ENCODE assay signal across 2 cellular contexts in the genomic region with DNA sequence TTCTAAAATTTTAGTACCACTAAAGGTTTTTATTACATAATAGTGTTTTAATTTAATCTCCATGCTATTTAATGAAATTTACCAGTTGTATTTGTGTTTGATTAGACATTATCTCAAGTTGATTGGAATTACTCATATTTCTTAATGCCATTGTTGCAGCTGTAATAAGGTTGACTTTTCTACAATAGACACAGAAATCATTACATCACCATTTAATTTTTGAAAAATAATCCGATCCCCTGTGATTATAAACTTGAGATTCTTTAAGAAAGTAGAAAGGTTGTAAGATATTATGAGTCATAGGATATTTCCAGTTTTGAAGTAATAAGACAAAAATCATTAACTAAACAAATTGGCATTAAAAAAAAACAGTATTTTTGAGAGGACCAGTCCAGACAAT.
TF ChIP-seq lines count a peak whose summit lies in the region.

No MANE protein-coding gene starts in this region.

TF ChIP-seq in SK-N-SH, 30 proteins besides CTCF, POLR2A, EP300 and RAD21 (continued from another document):
- TF ChIP-seq, protein P1, sequence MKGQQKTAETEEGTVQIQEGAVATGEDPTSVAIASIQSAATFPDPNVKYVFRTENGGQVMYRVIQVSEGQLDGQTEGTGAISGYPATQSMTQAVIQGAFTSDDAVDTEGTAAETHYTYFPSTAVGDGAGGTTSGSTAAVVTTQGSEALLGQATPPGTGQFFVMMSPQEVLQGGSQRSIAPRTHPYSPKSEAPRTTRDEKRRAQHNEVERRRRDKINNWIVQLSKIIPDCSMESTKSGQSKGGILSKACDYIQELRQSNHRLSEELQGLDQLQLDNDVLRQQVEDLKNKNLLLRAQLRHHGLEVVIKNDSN (IDR thresholded peaks at IDR 0.05; ENCODE audit: borderline replicate concordance, low read depth) = no peak
- no peak for TF ChIP-seq NFIC (IDR thresholded peaks at IDR 0.05; ENCODE audit: borderline replicate concordance)
- no peak for TF ChIP-seq TEAD4 (IDR thresholded peaks at IDR 0.05; ENCODE audit: borderline replicate concordance, insufficient read depth)
- TF ChIP-seq NRF1 (IDR thresholded peaks at IDR 0.05; ENCODE audit: low read depth, low read length) = no peak
- TF ChIP-seq, protein P2, sequence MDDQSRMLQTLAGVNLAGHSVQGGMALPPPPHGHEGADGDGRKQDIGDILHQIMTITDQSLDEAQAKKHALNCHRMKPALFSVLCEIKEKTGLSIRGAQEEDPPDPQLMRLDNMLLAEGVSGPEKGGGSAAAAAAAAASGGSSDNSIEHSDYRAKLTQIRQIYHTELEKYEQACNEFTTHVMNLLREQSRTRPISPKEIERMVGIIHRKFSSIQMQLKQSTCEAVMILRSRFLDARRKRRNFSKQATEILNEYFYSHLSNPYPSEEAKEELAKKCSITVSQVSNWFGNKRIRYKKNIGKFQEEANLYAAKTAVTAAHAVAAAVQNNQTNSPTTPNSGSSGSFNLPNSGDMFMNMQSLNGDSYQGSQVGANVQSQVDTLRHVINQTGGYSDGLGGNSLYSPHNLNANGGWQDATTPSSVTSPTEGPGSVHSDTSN (IDR thresholded peaks at IDR 0.05) = no peak

TF ChIP-seq in HEK293, 187 proteins besides CTCF, POLR2A, EP300 and RAD21 (continued from another document):
- no peak for TF ChIP-seq KLF9 (tag by site-specific recombination; IDR thresholded peaks at IDR 0.05; ENCODE audit: low read depth)
- TF ChIP-seq, protein P3, sequence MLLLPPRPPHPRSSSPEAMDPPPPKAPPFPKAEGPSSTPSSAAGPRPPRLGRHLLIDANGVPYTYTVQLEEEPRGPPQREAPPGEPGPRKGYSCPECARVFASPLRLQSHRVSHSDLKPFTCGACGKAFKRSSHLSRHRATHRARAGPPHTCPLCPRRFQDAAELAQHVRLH (tag by site-specific recombination; IDR thresholded peaks at IDR 0.05) = no peak
- TF ChIP-seq YY1 (tag by site-specific recombination; IDR thresholded peaks at IDR 0.05) = no peak
- TF ChIP-seq ZNF175 (tag by site-specific recombination; IDR thresholded peaks at IDR 0.05) = no peak
- TF ChIP-seq, protein P4, sequence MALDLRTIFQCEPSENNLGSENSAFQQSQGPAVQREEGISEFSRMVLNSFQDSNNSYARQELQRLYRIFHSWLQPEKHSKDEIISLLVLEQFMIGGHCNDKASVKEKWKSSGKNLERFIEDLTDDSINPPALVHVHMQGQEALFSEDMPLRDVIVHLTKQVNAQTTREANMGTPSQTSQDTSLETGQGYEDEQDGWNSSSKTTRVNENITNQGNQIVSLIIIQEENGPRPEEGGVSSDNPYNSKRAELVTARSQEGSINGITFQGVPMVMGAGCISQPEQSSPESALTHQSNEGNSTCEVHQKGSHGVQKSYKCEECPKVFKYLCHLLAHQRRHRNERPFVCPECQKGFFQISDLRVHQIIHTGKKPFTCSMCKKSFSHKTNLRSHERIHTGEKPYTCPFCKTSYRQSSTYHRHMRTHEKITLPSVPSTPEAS (tag by site-specific recombination; IDR thresholded peaks at IDR 0.05) = no peak
